In genomic region chr13:60332682-60333081, GRCh38 we compare ENCODE assay signal across 32 cellular contexts.
"Had no signal": no experiment of that assay in that cellular context is flagged by ENCODE, and none has a peak within 500 bp of the region (broad histone marks: within the 10 kb centered on the region; RNA-seq: fewer than 3 reads in every experiment).

No MANE protein-coding gene starts in this region.

- H3K4me3 Mint-ChIP-seq: activated B cell treated with CpG ODN at 0.5 μM for 24 hours; activated CD8-positive, alpha-beta T cell treated with anti-CD3 and anti-CD28 coated beads for 36 hours; activated naive CD8-positive, alpha-beta T cell; activated T-cell treated with anti-CD3 and anti-CD28 coated beads, Interleukin-2, amount 50 U/mL, for 4 hours; activated T-helper 17 cell treated with anti-CD3 and anti-CD28 coated beads, Interleukin-2, amount 50 U/mL, for 72 hours; central memory CD8-positive, alpha-beta T cell; dendritic cell treated with granulocyte-macrophage colony-stimulating factor and Interleukin-4, amounts not matched to agents 40 ng/mL and 50 ng/mL, for 4 days had no signal

- DNase-seq: activated B cell treated with CpG ODN at 0.5 μM for 24 hours; activated CD4-positive, alpha-beta T cell treated with anti-CD3 and anti-CD28 coated beads for 48 hours; activated CD4-positive, alpha-beta T cell treated with anti-CD3 and anti-CD28 coated beads, Interleukin-2, amount 50 U/mL, for 1 hour; activated CD4-positive, alpha-beta T cell treated with anti-CD3 and anti-CD28 coated beads, Interleukin-2, amount 50 U/mL, for 48 hours; activated CD8-positive, alpha-beta memory T cell treated with anti-CD3 and anti-CD28 coated beads for 24 hours; activated CD8-positive, alpha-beta T cell treated with anti-CD3 and anti-CD28 coated beads for 36 hours; activated effector memory CD4-positive, alpha-beta T cell treated with Interleukin-2 at 50 U/mL for 16 hours; activated gamma-delta T cell treated with Interleukin-2 at 50 U/mL for 16 hours; activated naive CD4-positive, alpha-beta T cell treated with anti-CD3 and anti-CD28 coated beads, Interleukin-2, amount 50 U/mL, for 16 hours; activated naive CD4-positive, alpha-beta T cell treated with Interleukin-2 at 50 U/mL for 16 hours; activated T-cell treated with anti-CD3 and anti-CD28 coated beads, Interleukin-2, amount 50 U/mL, for 4 hours; amniotic stem cell; anterior cingulate cortex; brain microvascular endothelial cell; dorsolateral prefrontal cortex; effector memory CD4-positive, alpha-beta T cell; foreskin keratinocyte; gastrocnemius medialis; glutamatergic neuron; heart left ventricle; hypothalamus; T1000; WERI-Rb-1 had no signal

- H3K4me3 ChIP-seq: coronary artery, dorsolateral prefrontal cortex, esophagus muscularis mucosa, gastrocnemius medialis, heart left ventricle had no signal

- H3K27ac ChIP-seq: brain microvascular endothelial cell, coronary artery, dorsolateral prefrontal cortex, esophagus muscularis mucosa, foreskin keratinocyte, gastrocnemius medialis, heart left ventricle, WERI-Rb-1 had no signal

- H3K9me3 Mint-ChIP-seq: activated CD8-positive, alpha-beta T cell treated with anti-CD3 and anti-CD28 coated beads for 36 hours; activated T-helper 17 cell treated with anti-CD3 and anti-CD28 coated beads, Interleukin-2, amount 50 U/mL, for 72 hours; dendritic cell treated with granulocyte-macrophage colony-stimulating factor and Interleukin-4, amounts not matched to agents 40 ng/mL and 50 ng/mL, for 4 days had no signal

- H3K27me3 Mint-ChIP-seq: activated CD8-positive, alpha-beta T cell treated with anti-CD3 and anti-CD28 coated beads for 36 hours; activated naive CD8-positive, alpha-beta T cell; dendritic cell treated with granulocyte-macrophage colony-stimulating factor and Interleukin-4, amounts not matched to agents 40 ng/mL and 50 ng/mL, for 4 days had no signal

- H3K36me3 ChIP-seq: brain microvascular endothelial cell, esophagus muscularis mucosa, gastrocnemius medialis, heart left ventricle, WERI-Rb-1 had no signal

- H3K27ac Mint-ChIP-seq: activated B cell treated with CpG ODN at 0.5 μM for 24 hours; activated CD8-positive, alpha-beta T cell treated with anti-CD3 and anti-CD28 coated beads for 36 hours; activated naive CD8-positive, alpha-beta T cell; activated T-helper 17 cell treated with anti-CD3 and anti-CD28 coated beads, Interleukin-2, amount 50 U/mL, for 72 hours; dendritic cell treated with granulocyte-macrophage colony-stimulating factor and Interleukin-4, amounts not matched to agents 40 ng/mL and 50 ng/mL, for 4 days had no signal

- H3K4me1 ChIP-seq: foreskin keratinocyte, gastrocnemius medialis had no signal

- H3K36me3 Mint-ChIP-seq: activated naive CD8-positive, alpha-beta T cell had no signal

- ATAC-seq: activated CD4-positive, CD25-positive, alpha-beta regulatory T cell treated with anti-CD3 and anti-CD28 coated beads, Interleukin-2, amount 50 U/mL, for 24 hours; activated CD8-positive, alpha-beta T cell treated with anti-CD3 and anti-CD28 coated beads for 36 hours; activated T-cell treated with anti-CD3 and anti-CD28 coated beads, Interleukin-2, amount 50 U/mL, for 4 hours; activated T-helper 17 cell treated with anti-CD3 and anti-CD28 coated beads, Interleukin-2, amount 50 U/mL, for 72 hours; foreskin keratinocyte; gastrocnemius medialis; heart left ventricle had no signal

- FAIRE-seq: astrocyte, bronchial epithelial cell had no signal

- H3K27me3 ChIP-seq: brain microvascular endothelial cell, esophagus muscularis mucosa, gastrocnemius medialis, heart left ventricle had no signal

- H3K9me3 ChIP-seq: esophagus muscularis mucosa, gastrocnemius medialis had no signal

- H3K4me1 Mint-ChIP-seq: activated T-helper 17 cell treated with anti-CD3 and anti-CD28 coated beads, Interleukin-2, amount 50 U/mL, for 72 hours; central memory CD8-positive, alpha-beta T cell had no signal
